ENCODE assay signal across 10 cellular contexts in genomic region chr5:55437859-55438206, GRCh38.
A peak's percentile ranks its signal among the peaks of the same experiment; 100 is the strongest.
DNase-seq lines count a peak whose midpoint lies in the region; ATAC-seq, FAIRE-seq and TF ChIP-seq lines count a peak whose summit lies in the region.
"Had no signal": no experiment of that assay in that cellular context is flagged by ENCODE, and none has a peak within 500 bp of the region (broad histone marks: within the 10 kb centered on the region; RNA-seq: fewer than 3 reads in every experiment).

No MANE protein-coding gene starts in this region.

- H3K9ac ChIP-seq in HCT116 (ENCODE audit: low read length) (peak overlapping the region; percentile 40), keratinocyte (ENCODE audit: control insufficient read depth, extremely low read depth, insufficient read depth, low read length) (peak overlapping the region; percentile 50)

- H3K9me1 ChIP-seq in keratinocyte (ENCODE audit: control insufficient read depth, extremely low read depth, insufficient read depth, low read length): peaks cover 2% of the 10 kb centered on the region

- H3K9me3 ChIP-seq in HCT116 (ENCODE audit: control insufficient read depth in 1 of 2, insufficient read depth in 1 of 2, low read depth in 1 of 2, low read length in 2 of 2) (no peaks in the 10 kb centered on the region), keratinocyte (ENCODE audit: control insufficient read depth, low read depth, low read length) (no peaks in the 10 kb centered on the region), gastrocnemius medialis (no peaks in the 10 kb centered on the region)

- POLR2A ChIA-PET in HCT116 (lab: Charles Lee): no interaction called here

- no peak for TF ChIP-seq RAD21 in HCT116 (IDR thresholded peaks at IDR 0.05; ENCODE audit: low read depth)

- H2AFZ ChIP-seq in HCT116 (ENCODE audit: low read depth, low read length, poor library complexity, severe bottlenecking) (no peak overlapping the region), keratinocyte (ENCODE audit: control insufficient read depth, low read length) (no peak overlapping the region)

- H3K4me1 Mint-ChIP-seq in brain: peaks cover 46% of the 10 kb centered on the region

- H4K20me1 ChIP-seq in HCT116 (ENCODE audit: insufficient read depth): no peaks in the 10 kb centered on the region
- no peaks in the 10 kb centered on the region for H4K20me1 ChIP-seq in keratinocyte (ENCODE audit: control insufficient read depth, extremely low read depth, insufficient read depth, low read length)

- TF ChIP-seq CTCF in HCT116 (IDR thresholded peaks at IDR 0.05 in 2 of 3, conservative IDR thresholded peaks at IDR 0.05 in 1 of 3; ENCODE audit: borderline replicate concordance in 1 of 3, insufficient read depth in 1 of 3, low read depth in 2 of 3, low read length in 2 of 3) (no peak), brain (conservative IDR thresholded peaks at IDR 0.05) (no peak), keratinocyte (optimal IDR thresholded peaks at IDR 0.05 in 1 of 3, IDR thresholded peaks at IDR 0.05 in 1 of 3, conservative IDR thresholded peaks at IDR 0.05 in 1 of 3; ENCODE audit: extremely low read depth in 1 of 3, insufficient read depth in 2 of 3, low read length in 3 of 3) (no peak), gastrocnemius medialis (IDR thresholded peaks at IDR 0.05 in 4 of 5, conservative IDR thresholded peaks at IDR 0.05 in 1 of 5) (no peak)

- H3K79me2 ChIP-seq in HCT116 (ENCODE audit: insufficient read depth, low read length) (no peaks in the 10 kb centered on the region), keratinocyte (ENCODE audit: control insufficient read depth, insufficient read depth, low read length) (no peaks in the 10 kb centered on the region)

- RAD21 ChIA-PET in HCT116 (lab: Charles Lee; ENCODE audit: low non-redundant PET in 1 of 2, low total read pairs in 2 of 2, uncharacterized antibody in 2 of 2, unreplicated experiment in 2 of 2): no interaction called here

- H3K27me3 ChIP-seq in HCT116 (ENCODE audit: insufficient read depth, low read length) (no peaks in the 10 kb centered on the region), keratinocyte (ENCODE audit: control insufficient read depth, extremely low read depth, insufficient read depth, low read length) (no peaks in the 10 kb centered on the region), gastrocnemius medialis (no peaks in the 10 kb centered on the region)

- ATAC-seq in HCT116: peak; percentile 18
- ATAC-seq in gastrocnemius medialis: peak; percentile 18 to 29
- ATAC-seq in HG02798 (IDR thresholded peaks at IDR 0.05; ENCODE audit: poor library complexity, unreplicated experiment): no peak
- no peak for ATAC-seq in GM19328 (IDR thresholded peaks at IDR 0.05; ENCODE audit: unreplicated experiment)
- ATAC-seq: CD8-positive, alpha-beta T cell had no signal

- H3K27ac ChIP-seq in HCT116 (ENCODE audit: low read depth, low read length) (peak overlapping the region; percentile 64), keratinocyte (ENCODE audit: control insufficient read depth, insufficient read depth, low read length) (peak overlapping the region; percentile 71), gastrocnemius medialis (peak overlapping the region; percentile 89 to 93 (median 90))

- CTCF ChIA-PET in HCT116 (lab: Charles Lee): interaction anchor here (1.1 kb wide), 1 partner anchor 254 kb away, joined by 5 read pairs; no protein-coding TSS in a partner anchor

- H3K36me3 ChIP-seq in HCT116 (ENCODE audit: control insufficient read depth in 1 of 2, insufficient read depth in 2 of 2, low read length in 2 of 2) (no peaks in the 10 kb centered on the region), keratinocyte (ENCODE audit: control insufficient read depth in 2 of 2, extremely low read depth in 1 of 2, insufficient read depth in 2 of 2, low read length in 2 of 2) (peaks cover 0 to 2% of the 10 kb centered on the region in 2 experiments), gastrocnemius medialis (no peaks in the 10 kb centered on the region)

- FAIRE-seq in keratinocyte (lab: Jason Lieb, UNC): peak; percentile 32

- no peaks in the 10 kb centered on the region for H3K27me3 Mint-ChIP-seq in brain

- H3K4me2 ChIP-seq in HCT116 (ENCODE audit: low read length) (peak overlapping the region; percentile 75), keratinocyte (ENCODE audit: control insufficient read depth, extremely low read depth, insufficient read depth, low read depth, low read length) (peak overlapping the region; percentile 86)

- dilution Hi-C loops in keratinocyte (cut with MboI; ENCODE audit: extremely low pct_ligation_motif_present, low sequenced_read_pairs): no loop called here

- peaks cover 34 to 43% of the 10 kb centered on the region in 2 experiments for H3K4me1 ChIP-seq in HCT116 (ENCODE audit: control insufficient read depth in 1 of 2, insufficient read depth in 2 of 2, low read length in 2 of 2)
- peaks cover 19% of the 10 kb centered on the region for H3K4me1 ChIP-seq in keratinocyte (ENCODE audit: control insufficient read depth, extremely low read depth, insufficient read depth, low read length)
- peaks cover 55 to 68% of the 10 kb centered on the region in 2 donors for H3K4me1 ChIP-seq in gastrocnemius medialis

- no peak for TF ChIP-seq POLR2A in HCT116 (IDR thresholded peaks at IDR 0.05; ENCODE audit: borderline replicate concordance, extremely low read depth, insufficient read depth, insufficient read length)
- TF ChIP-seq POLR2A in gastrocnemius medialis (IDR thresholded peaks at IDR 0.05): no peak

- intact Hi-C loops in HCT116 (cut with micrococcal nuclease) (no loop called here), gastrocnemius medialis (cut with DNase I; ENCODE audit: low total_unique reads) (loop anchor here (2.0 kb wide), 2 partner anchors 97 to 163 kb away; partner anchors contain the start of gene PLPP1)

- H3K36me3 Mint-ChIP-seq in brain: peaks cover 35% of the 10 kb centered on the region

- H3K4me3 Mint-ChIP-seq in brain: peak overlapping the region in 1 of 5 experiments; percentile 6
- H3K4me3 Mint-ChIP-seq: CD8-positive, alpha-beta T cell had no signal

- H3K9me3 Mint-ChIP-seq in brain: peaks cover 4 to 19% (median 13%) of the 10 kb centered on the region in 5 experiments

- no peaks in the 10 kb centered on the region for H3K9me2 ChIP-seq in HCT116 (ENCODE audit: insufficient read depth)

- H3K27ac Mint-ChIP-seq in brain: peak overlapping the region; percentile 34 to 87 (median 46)

- DNase-seq in HCT116 (ENCODE audit: low read depth, low spot score): no peak
- DNase-seq in keratinocyte (ENCODE audit: low read depth, low spot score): no peak
- no peak for DNase-seq in gastrocnemius medialis
- no peak for DNase-seq in stimulated activated CD4-positive, alpha-beta T cell treated with anti-CD3 and anti-CD28 coated beads, Interleukin-15, amount 100 ng/mL, for 24 hours
- no peak for DNase-seq in RPMI8226
- DNase-seq: CD8-positive, alpha-beta T cell; effector CD8-positive, alpha-beta T cell had no signal

- BruUV-seq in HCT116 (replicated peaks; lab: Mats Ljungman, UMichigan): no TSS peak

- H3K4me3 ChIP-seq in HCT116 (replicated peaks in 1 of 2; ENCODE audit: low read depth in 1 of 2, low read length in 2 of 2) (peak overlapping the region; percentile 10 to 42; a peak in 3 of 4 replicates), keratinocyte (ENCODE audit: control insufficient read depth in 2 of 3, extremely low read depth in 1 of 3, insufficient read depth in 2 of 3, low read depth in 1 of 3, low read length in 3 of 3) (peak overlapping the region in 2 of 3 experiments; percentile 25 to 34), gastrocnemius medialis (no peak overlapping the region)

- in situ Hi-C loops in gastrocnemius medialis (cut with MboI; ENCODE audit: low sequenced_read_pairs in 4 of 4): loop anchor here in 1 of 4 donors (10.0 kb wide), 1 partner anchor 167 kb away; no protein-coding TSS in a partner anchor

TF ChIP-seq in HCT116, 20 proteins besides CTCF, POLR2A, EP300 and RAD21:
- no peak for TF ChIP-seq POLR2AphosphoS5 (IDR thresholded peaks at IDR 0.05; ENCODE audit: low read depth, low read length)
- TF ChIP-seq JUND (IDR thresholded peaks at IDR 0.05): no peak
- TF ChIP-seq ZBTB33 (IDR thresholded peaks at IDR 0.05; ENCODE audit: extremely low read depth, insufficient replicate concordance, low read length): no peak
- TF ChIP-seq SRF (IDR thresholded peaks at IDR 0.05; ENCODE audit: low read depth): no peak
- no peak for TF ChIP-seq ZFX (IDR thresholded peaks at IDR 0.05)
- TF ChIP-seq YY1 (IDR thresholded peaks at IDR 0.05; ENCODE audit: extremely low read depth, insufficient replicate concordance, low read depth, low read length): no peak
- TF ChIP-seq SIN3A (IDR thresholded peaks at IDR 0.05; ENCODE audit: low read depth): no peak
- TF ChIP-seq CEBPB (IDR thresholded peaks at IDR 0.05; ENCODE audit: low read depth): no peak

Comparison
In these comparisons a context has a peak if more than half of its experiments do, and no peak if none do; other contexts are left out.
1. ATAC-seq: peak in HCT116 (single experiment) and gastrocnemius medialis (2 of 2); none in HG02798 (single experiment) and GM19328 (single experiment).
2. H3K4me3 ChIP-seq: peak in HCT116 (2 of 2) and keratinocyte (2 of 3); none in gastrocnemius medialis (0 of 4).
3. Peak in every context shown above with its lines, with median percentiles within 50 percentile points of each other: H3K27ac ChIP-seq.